In genomic region chr1:226881515-226882185, GRCh38 we compare ENCODE assay signal across 11 cellular contexts. TPM values are rescaled to one million over a fixed set of nuclear protein-coding genes. Genes with fewer than 3 reads are reported as not detected.
DNase-seq lines count a peak whose midpoint lies in the region; ATAC-seq and TF ChIP-seq lines count a peak whose summit lies in the region.
"Had no signal": no experiment of that assay in that cellular context is flagged by ENCODE, and none has a peak within 500 bp of the region (broad histone marks: within the 10 kb centered on the region; RNA-seq: fewer than 3 reads in every experiment).

No MANE protein-coding gene starts in this region.

- TF ChIP-seq CTCF in Peyer's patch (IDR thresholded peaks at IDR 0.05), result no peak

- H3K36me3 ChIP-seq in Peyer's patch, result peaks cover 0 to 25% (median 0%) of the 10 kb centered on the region in 3 donors

- no peak for ATAC-seq in effector memory CD8-positive, alpha-beta T cell (replicated peaks)
- ATAC-seq in stimulated activated memory B cell treated with anti-CD40 and anti-IgM and Interleukin-4, amounts not matched to agents 10 μg/mL and 1 μg/mL and 100 μg/mL, for 72 hours, result no peak
- ATAC-seq in GM19467 (IDR thresholded peaks at IDR 0.05; ENCODE audit: unreplicated experiment), result no peak
- ATAC-seq in HG02763 (IDR thresholded peaks at IDR 0.05; ENCODE audit: unreplicated experiment), result no peak

- DNase-seq in activated T-cell treated with anti-CD3 and anti-CD28 coated beads, Interleukin-2, amount 50 U/mL, for 24 hours, result no peak
- no peak for DNase-seq in activated T-cell treated with anti-CD3 and anti-CD28 coated beads for 4 hours
- no peak for DNase-seq in Peyer's patch
- DNase-seq in effector memory CD8-positive, alpha-beta T cell, result no peak
- DNase-seq in NCI-H146 treated with DMSO at 0.1 percent for 48 hours (lab: John Stamatoyannopoulos, UW; ENCODE audit: unreplicated experiment), result no peak
- DNase-seq: ACHN, H9, SHP77 treated with DMSO at 0.1 percent for 48 hours had no signal

- H3K4me1 Mint-ChIP-seq in activated T-cell treated with anti-CD3 and anti-CD28 coated beads, Interleukin-2, amount 50 U/mL, for 24 hours (ENCODE audit: low read depth), result peaks cover 52% of the 10 kb centered on the region
- peaks cover 24 to 30% of the 10 kb centered on the region in 2 donors for H3K4me1 Mint-ChIP-seq in effector memory CD8-positive, alpha-beta T cell (ENCODE audit: low read depth in 2 of 2)
- peaks cover 60% of the 10 kb centered on the region for H3K4me1 Mint-ChIP-seq in stimulated activated memory B cell treated with anti-CD40 and anti-IgM and Interleukin-4, amounts not matched to agents 10 μg/mL and 1 μg/mL and 100 μg/mL, for 72 hours

- H3K4me3 Mint-ChIP-seq in activated T-cell treated with anti-CD3 and anti-CD28 coated beads, Interleukin-2, amount 50 U/mL, for 24 hours, result peak overlapping the region; percentile 74
- peak overlapping the region; percentile 65 to 82 for H3K4me3 Mint-ChIP-seq in effector memory CD8-positive, alpha-beta T cell
- H3K4me3 Mint-ChIP-seq in stimulated activated memory B cell treated with anti-CD40 and anti-IgM and Interleukin-4, amounts not matched to agents 10 μg/mL and 1 μg/mL and 100 μg/mL, for 72 hours, result peak overlapping the region; percentile 45
- H3K4me3 Mint-ChIP-seq: H9 had no signal

- peak overlapping the region in 3 of 4 donors; percentile 73 to 82 (median 77) for H3K27ac ChIP-seq in Peyer's patch

- no peaks in the 10 kb centered on the region for H3K9me3 ChIP-seq in Peyer's patch

- no peak for TF ChIP-seq POLR2A in Peyer's patch (IDR thresholded peaks at IDR 0.05)

- no peak overlapping the region for H3K4me3 ChIP-seq in Peyer's patch

- no peaks in the 10 kb centered on the region for H3K27me3 ChIP-seq in Peyer's patch

- H3K27ac Mint-ChIP-seq in activated T-cell treated with anti-CD3 and anti-CD28 coated beads, Interleukin-2, amount 50 U/mL, for 24 hours, result peak overlapping the region; percentile 97
- H3K27ac Mint-ChIP-seq in effector memory CD8-positive, alpha-beta T cell, result peak overlapping the region; percentile 91 to 95
- peak overlapping the region; percentile 98 for H3K27ac Mint-ChIP-seq in stimulated activated memory B cell treated with anti-CD40 and anti-IgM and Interleukin-4, amounts not matched to agents 10 μg/mL and 1 μg/mL and 100 μg/mL, for 72 hours

- H3K27me3 Mint-ChIP-seq in activated T-cell treated with anti-CD3 and anti-CD28 coated beads, Interleukin-2, amount 50 U/mL, for 24 hours, result no peaks in the 10 kb centered on the region
- H3K27me3 Mint-ChIP-seq in effector memory CD8-positive, alpha-beta T cell, result no peaks in the 10 kb centered on the region
- H3K27me3 Mint-ChIP-seq in stimulated activated memory B cell treated with anti-CD40 and anti-IgM and Interleukin-4, amounts not matched to agents 10 μg/mL and 1 μg/mL and 100 μg/mL, for 72 hours, result no peaks in the 10 kb centered on the region

- no peaks in the 10 kb centered on the region for H3K9me3 Mint-ChIP-seq in activated T-cell treated with anti-CD3 and anti-CD28 coated beads, Interleukin-2, amount 50 U/mL, for 24 hours
- H3K9me3 Mint-ChIP-seq in effector memory CD8-positive, alpha-beta T cell, result no peaks in the 10 kb centered on the region
- no peaks in the 10 kb centered on the region for H3K9me3 Mint-ChIP-seq in stimulated activated memory B cell treated with anti-CD40 and anti-IgM and Interleukin-4, amounts not matched to agents 10 μg/mL and 1 μg/mL and 100 μg/mL, for 72 hours
- H3K9me3 Mint-ChIP-seq: H9 had no signal

- peaks cover 4 to 27% (median 7%) of the 10 kb centered on the region in 4 donors for H3K4me1 ChIP-seq in Peyer's patch

- H3K36me3 Mint-ChIP-seq in activated T-cell treated with anti-CD3 and anti-CD28 coated beads, Interleukin-2, amount 50 U/mL, for 24 hours (ENCODE audit: low read depth), result peaks cover 5% of the 10 kb centered on the region
- H3K36me3 Mint-ChIP-seq in effector memory CD8-positive, alpha-beta T cell (ENCODE audit: insufficient read depth), result peaks cover 8% of the 10 kb centered on the region
- peaks cover 60% of the 10 kb centered on the region for H3K36me3 Mint-ChIP-seq in stimulated activated memory B cell treated with anti-CD40 and anti-IgM and Interleukin-4, amounts not matched to agents 10 μg/mL and 1 μg/mL and 100 μg/mL, for 72 hours

RNA-seq across cellular contexts. Expression of gene PSEN2, which starts 11.2 kb away (rescaled TPM):
- 10 to 100 TPM; 31.4 to 57.8 (median 39.1) TPM for total RNA-seq in Peyer's patch

RNA-seq across cellular contexts. Expression of gene COQ8A, which starts 58.4 kb away (rescaled TPM):
- total RNA-seq in Peyer's patch, result 100 to 1,000 TPM in 1 of 4 donors, 10 to 100 TPM in 3; 25.2 to 108 (median 48.3) TPM
